13 cellular contexts compared by ENCODE assay signal in genomic region chr3:70832811-70833509, GRCh38.
DNase-seq lines count a peak whose midpoint lies in the region; ATAC-seq and TF ChIP-seq lines count a peak whose summit lies in the region.
"Had no signal": no experiment of that assay in that cellular context is flagged by ENCODE, and none has a peak within 500 bp of the region (broad histone marks: within the 10 kb centered on the region; RNA-seq: fewer than 3 reads in every experiment).

No MANE protein-coding gene starts in this region.

- no peaks in the 10 kb centered on the region for H3K9me3 ChIP-seq in MG63
- H3K9me3 ChIP-seq: ovary had no signal

- H3K36me3 ChIP-seq in MG63, result no peaks in the 10 kb centered on the region
- H3K36me3 ChIP-seq: ovary had no signal

- no peaks in the 10 kb centered on the region for H3K27me3 ChIP-seq in MG63
- H3K27me3 ChIP-seq: ovary had no signal

- H3K4me3 Mint-ChIP-seq in osteocyte (ENCODE audit: unreplicated experiment), result no peak overlapping the region
- no peak overlapping the region for H3K4me3 Mint-ChIP-seq in natural killer cell treated with Interleukin-12 subunit alpha and Interleukin-12 subunit beta and Interleukin-15 and Interleukin-18, amount 100 ng/mL, for 72 hours
- H3K4me3 Mint-ChIP-seq: activated naive CD4-positive, alpha-beta T cell treated with anti-CD3 and anti-CD28 coated beads, Interleukin-2, amount 50 U/mL, for 24 hours; CD4-positive, alpha-beta memory T cell had no signal

- H3K9me3 Mint-ChIP-seq in osteocyte (ENCODE audit: unreplicated experiment), result no peaks in the 10 kb centered on the region
- H3K9me3 Mint-ChIP-seq in natural killer cell treated with Interleukin-12 subunit alpha and Interleukin-12 subunit beta and Interleukin-15 and Interleukin-18, amount 100 ng/mL, for 72 hours, result no peaks in the 10 kb centered on the region
- H3K9me3 Mint-ChIP-seq: activated naive CD4-positive, alpha-beta T cell treated with anti-CD3 and anti-CD28 coated beads, Interleukin-2, amount 50 U/mL, for 24 hours had no signal

- in situ Hi-C loops in ACHN (cut with HindIII; ENCODE audit: low pct_ligation_motif_present, low pct_unique_long_range_greater_than_20kb, low sequenced_read_pairs), result no loop called here

- no peak overlapping the region for H3K4me3 ChIP-seq in MG63
- H3K4me3 ChIP-seq: ovary had no signal

- DNase-seq in AG20443 (ENCODE audit: low spot score), result peak; percentile 73
- DNase-seq in MG63, result peak; percentile 31
- DNase-seq in epidermal melanocyte (ENCODE audit: insufficient read length, low spot score), result peak; percentile 36
- no peak for DNase-seq in osteocyte (ENCODE audit: extremely low spot score, unreplicated experiment)
- no peak for DNase-seq in kidney glomerular epithelial cell (lab: John Stamatoyannopoulos, UW)
- DNase-seq in natural killer cell treated with Interleukin-12 subunit alpha and Interleukin-12 subunit beta and Interleukin-15 and Interleukin-18, amount 100 ng/mL, for 72 hours (ENCODE audit: low spot score), result no peak
- no peak for DNase-seq in ACHN
- DNase-seq: CD4-positive, alpha-beta memory T cell; NCI-H2029 treated with DMSO at 0.1 percent for 48 hours; ovary; RPMI8226 had no signal

- TF ChIP-seq CTCF in osteocyte (IDR thresholded peaks at IDR 0.05), result no peak

- H3K27ac Mint-ChIP-seq in osteocyte (ENCODE audit: unreplicated experiment), result peak overlapping the region; percentile 91
- no peak overlapping the region for H3K27ac Mint-ChIP-seq in natural killer cell treated with Interleukin-12 subunit alpha and Interleukin-12 subunit beta and Interleukin-15 and Interleukin-18, amount 100 ng/mL, for 72 hours
- H3K27ac Mint-ChIP-seq: activated naive CD4-positive, alpha-beta T cell treated with anti-CD3 and anti-CD28 coated beads, Interleukin-2, amount 50 U/mL, for 24 hours; CD4-positive, alpha-beta memory T cell had no signal

- peaks cover 43% of the 10 kb centered on the region for H3K4me1 Mint-ChIP-seq in osteocyte (ENCODE audit: unreplicated experiment)
- H3K4me1 Mint-ChIP-seq in natural killer cell treated with Interleukin-12 subunit alpha and Interleukin-12 subunit beta and Interleukin-15 and Interleukin-18, amount 100 ng/mL, for 72 hours (ENCODE audit: low read depth in 2 of 2), result no peaks in the 10 kb centered on the region
- H3K4me1 Mint-ChIP-seq: activated naive CD4-positive, alpha-beta T cell treated with anti-CD3 and anti-CD28 coated beads, Interleukin-2, amount 50 U/mL, for 24 hours; CD4-positive, alpha-beta memory T cell had no signal

- no peaks in the 10 kb centered on the region for H3K27me3 Mint-ChIP-seq in osteocyte (ENCODE audit: unreplicated experiment)
- peaks cover 9 to 19% of the 10 kb centered on the region in 2 donors for H3K27me3 Mint-ChIP-seq in natural killer cell treated with Interleukin-12 subunit alpha and Interleukin-12 subunit beta and Interleukin-15 and Interleukin-18, amount 100 ng/mL, for 72 hours

- no peak for ATAC-seq in natural killer cell treated with Interleukin-12 subunit alpha and Interleukin-12 subunit beta and Interleukin-15 and Interleukin-18, amount 100 ng/mL, for 72 hours
- no peak for ATAC-seq in HG03457 (IDR thresholded peaks at IDR 0.05; ENCODE audit: unreplicated experiment)

- peaks cover 1% of the 10 kb centered on the region for H3K36me3 Mint-ChIP-seq in osteocyte (ENCODE audit: unreplicated experiment)
- H3K36me3 Mint-ChIP-seq in natural killer cell treated with Interleukin-12 subunit alpha and Interleukin-12 subunit beta and Interleukin-15 and Interleukin-18, amount 100 ng/mL, for 72 hours, result no peaks in the 10 kb centered on the region
- H3K36me3 Mint-ChIP-seq: activated naive CD4-positive, alpha-beta T cell treated with anti-CD3 and anti-CD28 coated beads, Interleukin-2, amount 50 U/mL, for 24 hours; CD4-positive, alpha-beta memory T cell had no signal

Comparison
In these comparisons a context has a peak if more than half of its experiments do, and no peak if none do; other contexts are left out.
1. DNase-seq: peak in AG20443 (single experiment), MG63 (single experiment) and epidermal melanocyte (single experiment); none in osteocyte (single experiment), kidney glomerular epithelial cell (single experiment), natural killer cell treated with Interleukin-12 subunit alpha and Interleukin-12 subunit beta and Interleukin-15 and Interleukin-18, amount 100 ng/mL, for 72 hours (single experiment) and ACHN (single experiment).